16 cellular contexts compared by ENCODE assay signal in genomic region chr4:83708500-83709175, GRCh38.
A peak's percentile ranks its signal among the peaks of the same experiment; 100 is the strongest.
DNase-seq lines count a peak whose midpoint lies in the region; ATAC-seq and TF ChIP-seq lines count a peak whose summit lies in the region.
"Had no signal": no experiment of that assay in that cellular context is flagged by ENCODE, and none has a peak within 500 bp of the region (broad histone marks: within the 10 kb centered on the region; RNA-seq: fewer than 3 reads in every experiment).

No MANE protein-coding gene starts in this region.

- H3K27ac Mint-ChIP-seq in nephron: peak overlapping the region; percentile 95 to 97 (median 95)
- H3K27ac Mint-ChIP-seq: CD8-positive, alpha-beta T cell; IgD-negative memory B cell had no signal

- no peak overlapping the region for H3K27ac ChIP-seq in iPS DF 6.9 (ENCODE audit: low read length)
- H3K27ac ChIP-seq in MM.1S (ENCODE audit: low read length): no peak overlapping the region
- H3K27ac ChIP-seq: BLaER1, GM23248 had no signal

- H4K20me1 ChIP-seq in MM.1S (ENCODE audit: insufficient read depth, low read length): no peaks in the 10 kb centered on the region
- H4K20me1 ChIP-seq: BLaER1 had no signal

- no peaks in the 10 kb centered on the region for H3K9me2 ChIP-seq in MM.1S (replicated peaks; ENCODE audit: insufficient read depth, low read length)

- H3K4me3 Mint-ChIP-seq in nephron: peak overlapping the region in 1 of 3 experiments; percentile 11
- H3K4me3 Mint-ChIP-seq: CD8-positive, alpha-beta T cell; IgD-negative memory B cell had no signal

- H3K4me1 ChIP-seq in NT2/D1 (ENCODE audit: insufficient read depth, insufficient read length) (no peaks in the 10 kb centered on the region), iPS DF 6.9 (ENCODE audit: control insufficient read depth, insufficient read depth, low read length) (peaks cover 3% of the 10 kb centered on the region; the same call in 1 of the 2 replicates), MM.1S (ENCODE audit: low read length) (no peaks in the 10 kb centered on the region)
- H3K4me1 ChIP-seq: BLaER1 had no signal

- no CpG with 5 or more reads among the region's 6 CpGs for WGBS in iPS DF 6.9 (ENCODE audit: insufficient coverage, insufficient read length)

- ATAC-seq in GM18909 (IDR thresholded peaks at IDR 0.05; ENCODE audit: poor library complexity, unreplicated experiment) (no peak), HG02571 (IDR thresholded peaks at IDR 0.05; ENCODE audit: unreplicated experiment) (no peak)
- ATAC-seq: CD8-positive, alpha-beta T cell had no signal

- peak; percentile 58 for DNase-seq in ACHN
- peak; percentile 15 for DNase-seq in NT2/D1 (ENCODE audit: low read depth, low spot score)
- DNase-seq in iPS DF 6.9 (ENCODE audit: low read depth, low spot score): peak; percentile 7
- DNase-seq in MM.1S: no peak
- DNase-seq in Ammon's horn (ENCODE audit: low spot score): no peak
- DNase-seq: 8988T; CD8-positive, alpha-beta T cell; DMS79; GM23248; NCI-H1417; NCI-H2029 had no signal

- H3K27me3 ChIP-seq in NT2/D1 (ENCODE audit: insufficient read depth, insufficient read length) (no peaks in the 10 kb centered on the region), iPS DF 6.9 (ENCODE audit: control insufficient read depth, insufficient read depth, low read length) (no peaks in the 10 kb centered on the region), MM.1S (replicated peaks; ENCODE audit: insufficient read depth, low read length) (no peaks in the 10 kb centered on the region)
- H3K27me3 ChIP-seq: BLaER1 had no signal

- H3K79me2 ChIP-seq in MM.1S (ENCODE audit: low read length): no peaks in the 10 kb centered on the region

- no peaks in the 10 kb centered on the region for H3K9me3 Mint-ChIP-seq in nephron
- H3K9me3 Mint-ChIP-seq: CD8-positive, alpha-beta T cell; IgD-negative memory B cell had no signal

- H3K36me3 ChIP-seq in NT2/D1 (ENCODE audit: insufficient read depth, insufficient read length, low read length): no peaks in the 10 kb centered on the region
- H3K36me3 ChIP-seq in iPS DF 6.9 (ENCODE audit: control insufficient read depth, insufficient read depth, low read length): no peaks in the 10 kb centered on the region
- no peaks in the 10 kb centered on the region for H3K36me3 ChIP-seq in MM.1S (replicated peaks; ENCODE audit: insufficient read depth, low read length)
- H3K36me3 ChIP-seq: BLaER1 had no signal

- peaks cover 10% of the 10 kb centered on the region for H3K4me1 Mint-ChIP-seq in nephron
- H3K4me1 Mint-ChIP-seq: IgD-negative memory B cell had no signal

- H3K9me3 ChIP-seq in NT2/D1 (ENCODE audit: insufficient read depth, low read length) (no peaks in the 10 kb centered on the region), iPS DF 6.9 (ENCODE audit: control insufficient read depth, insufficient read depth, low read length) (no peaks in the 10 kb centered on the region), MM.1S (replicated peaks; ENCODE audit: insufficient read depth, low read length) (no peaks in the 10 kb centered on the region)
- H3K9me3 ChIP-seq: BLaER1 had no signal

- H3K4me2 ChIP-seq in MM.1S (ENCODE audit: low read depth, low read length): no peak overlapping the region
- H3K4me2 ChIP-seq: BLaER1 had no signal

- H2AFZ ChIP-seq in MM.1S (ENCODE audit: low read length): no peak overlapping the region

- H3K9ac ChIP-seq in NT2/D1 (ENCODE audit: insufficient read length, low read depth): no peak overlapping the region
- no peak overlapping the region for H3K9ac ChIP-seq in MM.1S (ENCODE audit: low read length)
- H3K9ac ChIP-seq: BLaER1, GM23248 had no signal

- in situ Hi-C loops in ACHN (cut with HindIII; ENCODE audit: low pct_ligation_motif_present, low pct_unique_long_range_greater_than_20kb, low sequenced_read_pairs): no loop called here

- no peaks in the 10 kb centered on the region for H3F3A ChIP-seq in MM.1S (ENCODE audit: insufficient read depth, low read length)

- H3K36me3 Mint-ChIP-seq in nephron (ENCODE audit: low read depth): no peaks in the 10 kb centered on the region
- H3K36me3 Mint-ChIP-seq: CD8-positive, alpha-beta T cell; IgD-negative memory B cell had no signal

- H3K27me3 Mint-ChIP-seq in nephron (ENCODE audit: low read depth): no peaks in the 10 kb centered on the region
- H3K27me3 Mint-ChIP-seq: IgD-negative memory B cell had no signal

- no peak for TF ChIP-seq CTCF in nephron (IDR thresholded peaks at IDR 0.05; ENCODE audit: unreplicated experiment in 3 of 3)
- TF ChIP-seq CTCF in MM.1S (IDR thresholded peaks at IDR 0.05; ENCODE audit: low read length): no peak

- H3K4me3 ChIP-seq in NT2/D1 (ENCODE audit: insufficient read length, low read depth) (no peak overlapping the region), iPS DF 6.9 (ENCODE audit: low read length) (no peak overlapping the region), MM.1S (ENCODE audit: low read length) (no peak overlapping the region)
- H3K4me3 ChIP-seq: BLaER1, GM23248 had no signal

Comparison
In these comparisons a context has a peak if more than half of its experiments do, and no peak if none do; other contexts are left out.
1. DNase-seq: peak in ACHN (single experiment), NT2/D1 (single experiment) and iPS DF 6.9 (single experiment); none in MM.1S (single experiment) and Ammon's horn (single experiment).